8 cellular contexts compared by ENCODE assay signal in genomic region chr17:44203731-44204452, GRCh38. TPM values are rescaled to one million over a fixed set of nuclear protein-coding genes. Genes with fewer than 3 reads are reported as not detected.
DNase-seq lines count a peak whose midpoint lies in the region; ATAC-seq and TF ChIP-seq lines count a peak whose summit lies in the region.

No MANE protein-coding gene starts in this region.

- peaks cover 4 to 26% of the 10 kb centered on the region in 2 donors for H3K36me3 ChIP-seq in psoas muscle (ENCODE audit: insufficient read depth in 1 of 2, low read depth in 1 of 2)

- H3K9me3 ChIP-seq in AG04450 (ENCODE audit: control insufficient read depth, insufficient read depth, low read length) (no peaks in the 10 kb centered on the region), psoas muscle (no peaks in the 10 kb centered on the region)

- H3K4me3 ChIP-seq in AG04450 (ENCODE audit: low read depth, low read length) (no peak overlapping the region), epithelial cell of esophagus (ENCODE audit: low read length) (no peak overlapping the region), psoas muscle (no peak overlapping the region)

- H3K27me3 ChIP-seq in AG04450 (ENCODE audit: control insufficient read depth, insufficient read depth, low read length), result no peaks in the 10 kb centered on the region
- no peaks in the 10 kb centered on the region for H3K27me3 ChIP-seq in psoas muscle (ENCODE audit: insufficient read depth in 3 of 3, low read length in 2 of 3)

- DNase-seq in AG04450 (ENCODE audit: low read depth, low spot score) (no peak), GM03348 (ENCODE audit: low spot score) (peak; percentile 70), NCI-H1694 treated with DMSO at 0.1 percent for 48 hours (lab: John Stamatoyannopoulos, UW) (peak; percentile 59), epithelial cell of esophagus (ENCODE audit: low read depth) (peak; percentile 37), psoas muscle (no peak)
- DNase-seq in activated CD4-positive, alpha-beta T cell treated with anti-CD3 and anti-CD28 coated beads for 48 hours, result peak; percentile 76

- peaks cover 7% of the 10 kb centered on the region for H3K4me1 ChIP-seq in psoas muscle

- 53 to 60% (median 57%) methylated on average over 9 of the region's 9 CpGs for WGBS in psoas muscle, 3 donors

- no peak for ATAC-seq in psoas muscle
- ATAC-seq in GM21367 (IDR thresholded peaks at IDR 0.05; ENCODE audit: unreplicated experiment), result no peak
- ATAC-seq in HG03280 (IDR thresholded peaks at IDR 0.05; ENCODE audit: unreplicated experiment), result no peak

- H3K27ac ChIP-seq in AG04450 (ENCODE audit: low read depth, low read length), result peak overlapping the region; percentile 47
- no peak overlapping the region for H3K27ac ChIP-seq in psoas muscle

- CTCF ChIA-PET in AG04450 (lab: Charles Lee), result interaction anchor here (0.5 to 1.4 kb wide), 7 partner anchors 13 to 147 kb away, joined by 3 to 7 read pairs (median 4); partner anchors contain the start of gene GRN

- POLR2A ChIA-PET in AG04450 (lab: Yijun Ruan, JAX), result interaction anchor here (0.6 to 1.0 kb wide), 2 partner anchors 30 to 105 kb away, joined by 3 read pairs; partner anchors contain the start of gene RUNDC3A

- intact Hi-C loops in psoas muscle (cut with DNase I), result no loop called here

- TF ChIP-seq CTCF in AG04450 (IDR thresholded peaks at IDR 0.05; ENCODE audit: low read depth, low read length), result peak; percentile 69
- TF ChIP-seq CTCF in epithelial cell of esophagus (IDR thresholded peaks at IDR 0.05; ENCODE audit: insufficient read depth, low read depth, low read length, missing control alignments), result peak; percentile 75
- peak; percentile 54 for TF ChIP-seq CTCF in psoas muscle (IDR thresholded peaks at IDR 0.05)

RNA-seq across cellular contexts. Expression of gene ATXN7L3, which starts 4.2 kb away (rescaled TPM):
- polyA plus RNA-seq in AG04450 (2011; rRNA removed) (44.1 and 51.6 TPM in 2 replicates), psoas muscle (10 to 100 TPM; 20.4 to 35.1 (median 21.8) TPM)
- 41.8 and 45.1 TPM in 2 replicates for polyA minus RNA-seq in AG04450 (2011; rRNA and poly(A)+ RNA removed)
- total RNA-seq in psoas muscle, result 10 to 100 TPM; 25.6 to 42.6 (median 38.8) TPM

RNA-seq across cellular contexts. Expression of gene UBTF, which starts 15.6 kb away (rescaled TPM):
- polyA plus RNA-seq in AG04450 (2011; rRNA removed) (26.6 and 30.0 TPM in 2 replicates), psoas muscle (10 to 100 TPM; 36.0 to 49.4 (median 36.1) TPM)
- 28.6 and 31.2 TPM in 2 replicates for polyA minus RNA-seq in AG04450 (2011; rRNA and poly(A)+ RNA removed)
- total RNA-seq in psoas muscle, result 10 to 100 TPM; 42.3 to 67.5 (median 49.9) TPM

RNA-seq across cellular contexts. Expression of gene TMUB2, which starts 17.1 kb away (rescaled TPM):
- 34.3 and 37.1 TPM in 2 replicates for polyA plus RNA-seq in AG04450 (2011; rRNA removed)
- polyA minus RNA-seq in AG04450 (2011; rRNA and poly(A)+ RNA removed), result 22.6 and 32.5 TPM in 2 replicates
- total RNA-seq in psoas muscle, result 10 to 100 TPM; 14.1 to 20.9 (median 20.3) TPM
- polyA plus RNA-seq in psoas muscle, result 10 to 100 TPM; 22.8 to 44.4 (median 34.7) TPM

RNA-seq across cellular contexts. Expression of gene ASB16, which starts 33.4 kb away (rescaled TPM):
- polyA plus RNA-seq in AG04450 (2011; rRNA removed), result not detected in 2 replicates
- polyA minus RNA-seq in AG04450 (2011; rRNA and poly(A)+ RNA removed), result not detected in 2 replicates
- 10 to 100 TPM; 17.0 to 43.4 (median 26.1) TPM for total RNA-seq in psoas muscle
- 10 to 100 TPM in 1 of 3 donors, 1 to 10 TPM in 2; 1.1 to 16.5 (median 9.9) TPM for polyA plus RNA-seq in psoas muscle

Comparison
In these comparisons a context has a peak if more than half of its experiments do, and no peak if none do; other contexts are left out.
1. DNase-seq: peak in GM03348 (single experiment), NCI-H1694 treated with DMSO at 0.1 percent for 48 hours (single experiment), activated CD4-positive, alpha-beta T cell treated with anti-CD3 and anti-CD28 coated beads for 48 hours (single experiment) and epithelial cell of esophagus (single experiment); none in AG04450 (single experiment) and psoas muscle (0 of 2).
2. Peak in every context shown above with its lines, with median percentiles within 50 percentile points of each other: CTCF ChIP-seq.